In genomic region chr12:68331869-68332725, GRCh38 we compare ENCODE assay signal across 8 cellular contexts. TPM values are rescaled to one million over a fixed set of nuclear protein-coding genes. Genes with fewer than 3 reads are reported as not detected.
DNase-seq lines count a peak whose midpoint lies in the region; ATAC-seq and TF ChIP-seq lines count a peak whose summit lies in the region.

A gene with protein sequence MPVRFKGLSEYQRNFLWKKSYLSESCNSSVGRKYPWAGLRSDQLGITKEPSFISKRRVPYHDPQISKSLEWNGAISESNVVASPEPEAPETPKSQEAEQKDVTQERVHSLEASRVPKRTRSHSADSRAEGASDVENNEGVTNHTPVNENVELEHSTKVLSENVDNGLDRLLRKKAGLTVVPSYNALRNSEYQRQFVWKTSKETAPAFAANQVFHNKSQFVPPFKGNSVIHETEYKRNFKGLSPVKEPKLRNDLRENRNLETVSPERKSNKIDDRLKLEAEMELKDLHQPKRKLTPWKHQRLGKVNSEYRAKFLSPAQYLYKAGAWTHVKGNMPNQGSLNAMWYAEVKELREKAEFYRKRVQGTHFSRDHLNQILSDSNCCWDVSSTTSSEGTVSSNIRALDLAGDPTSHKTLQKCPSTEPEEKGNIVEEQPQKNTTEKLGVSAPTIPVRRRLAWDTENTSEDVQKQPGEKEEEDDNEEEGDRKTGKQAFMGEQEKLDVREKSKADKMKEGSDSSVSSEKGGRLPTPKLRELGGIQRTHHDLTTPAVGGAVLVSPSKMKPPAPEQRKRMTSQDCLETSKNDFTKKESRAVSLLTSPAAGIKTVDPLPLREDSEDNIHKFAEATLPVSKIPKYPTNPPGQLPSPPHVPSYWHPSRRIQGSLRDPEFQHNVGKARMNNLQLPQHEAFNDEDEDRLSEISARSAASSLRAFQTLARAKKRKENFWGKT (minus strand): TSS chr12:68332362. CDS start chr12:68332245, 117 bp downstream.

- H3K4me1 ChIP-seq in effector memory CD4-positive, alpha-beta T cell (ENCODE audit: control insufficient read depth, insufficient read depth, low read length, poor library complexity, severe bottlenecking): peaks cover 14% of the 10 kb centered on the region

- intact Hi-C loops in CD4-positive, alpha-beta T cell (cut with DNase I, micrococcal nuclease): loop anchor here (5.0 kb wide), 3 partner anchors 155 to 1250 kb away; partner anchors contain the start of gene MDM2 (in 1 of the 2)

- H3K36me3 Mint-ChIP-seq in CD4-positive, alpha-beta T cell (ENCODE audit: low read depth): peaks cover 31% of the 10 kb centered on the region

- ATAC-seq in CD4-positive, alpha-beta T cell (ENCODE audit: poor library complexity): peak; percentile 96
- peak; percentile 99 for ATAC-seq in GM19467 (IDR thresholded peaks at IDR 0.05; ENCODE audit: unreplicated experiment)

- peak within 1 kb of the TSS; percentile 77 for H3K4me3 ChIP-seq in effector memory CD4-positive, alpha-beta T cell (ENCODE audit: insufficient read depth, low read depth, low read length, poor library complexity, severe bottlenecking)

- no peaks in the 10 kb centered on the region for H3K9me3 ChIP-seq in CD4-positive, alpha-beta T cell (ENCODE audit: control insufficient read depth, low read length)
- H3K9me3 ChIP-seq in effector memory CD4-positive, alpha-beta T cell (ENCODE audit: control insufficient read depth, low read length): no peaks in the 10 kb centered on the region

- H3K27ac Mint-ChIP-seq in CD4-positive, alpha-beta T cell: peak within 1 kb of the TSS; percentile 84

- H3K27ac ChIP-seq in CD4-positive, alpha-beta T cell (ENCODE audit: low read depth, low read length): peak within 1 kb of the TSS; percentile 30
- peak within 1 kb of the TSS; percentile 55 for H3K27ac ChIP-seq in effector memory CD4-positive, alpha-beta T cell (ENCODE audit: insufficient read depth, low read length, poor library complexity, severe bottlenecking)

- TF ChIP-seq CTCF in CD4-positive, alpha-beta T cell (IDR thresholded peaks at IDR 0.05): no peak

- H3K9me3 Mint-ChIP-seq in CD4-positive, alpha-beta T cell: no peaks in the 10 kb centered on the region

- H3K4me1 Mint-ChIP-seq in CD4-positive, alpha-beta T cell (ENCODE audit: low read depth): peaks cover 59% of the 10 kb centered on the region

- no peaks in the 10 kb centered on the region for H3K27me3 Mint-ChIP-seq in CD4-positive, alpha-beta T cell

- CTCF ChIA-PET in CD4-positive, alpha-beta T cell (lab: Charles Lee): interaction anchor here (0.6 to 1.5 kb wide), 4 partner anchors 12 to 1061 kb away, joined by 3 read pairs; no protein-coding TSS in a partner anchor

- H3K4me3 Mint-ChIP-seq in CD4-positive, alpha-beta T cell: peak within 1 kb of the TSS; percentile 91

- peak; percentile 85 to 94 (median 92) for DNase-seq in CD4-positive, alpha-beta T cell
- DNase-seq in HS-27A (ENCODE audit: low read depth): peak; percentile 93
- DNase-seq in NK-92 (lab: John Stamatoyannopoulos, UW; ENCODE audit: unreplicated experiment): peak; percentile 87
- peak; percentile 88 to 92 for DNase-seq in activated CD8-positive, alpha-beta memory T cell treated with anti-CD3 and anti-CD28 coated beads for 1 hour (ENCODE audit: extremely low read depth in 1 of 2, low read depth in 1 of 2)
- peak; percentile 91 to 96 (median 95) for DNase-seq in effector memory CD4-positive, alpha-beta T cell
- DNase-seq in lung microvascular endothelial cell (ENCODE audit: low read depth in 2 of 2): peak; percentile 97 to 99
- peak; percentile 90 to 95 (median 92) for DNase-seq in stimulated activated CD4-positive, alpha-beta T cell treated with anti-CD3 and anti-CD28 coated beads, TNF-alpha, amount 100 ng/mL, for 48 hours (ENCODE audit: low read depth in 3 of 3)

- no peaks in the 10 kb centered on the region for H3K27me3 ChIP-seq in CD4-positive, alpha-beta T cell (ENCODE audit: control insufficient read depth, insufficient read depth, low read length)
- no peaks in the 10 kb centered on the region for H3K27me3 ChIP-seq in effector memory CD4-positive, alpha-beta T cell (replicated peaks; ENCODE audit: control insufficient read depth, insufficient read depth, low read length, poor library complexity, severe bottlenecking)

- H3K36me3 ChIP-seq in effector memory CD4-positive, alpha-beta T cell (ENCODE audit: control insufficient read depth, insufficient read depth, low read length): peaks cover 8% of the 10 kb centered on the region

- POLR2A ChIA-PET in CD4-positive, alpha-beta T cell (lab: Charles Lee): interaction anchor here (0.6 to 2.2 kb wide), 12 partner anchors 11 to 977 kb away, joined by 3 to 16 read pairs (median 4); partner anchors contain the start of genes MDM2, NUP107, RAP1B and SLC35E3

RNA-seq across cellular contexts. Expression of the gene that starts here (rescaled TPM):
- 10 to 100 TPM; 11.0 to 11.6 TPM for total RNA-seq in CD4-positive, alpha-beta T cell
- total RNA-seq in lung microvascular endothelial cell: 4.4 and 5.6 TPM in 2 replicates

Comparison
In these comparisons a context has a peak if more than half of its experiments do, and no peak if none do; other contexts are left out.
1. Peak in every context shown above with its lines: DNase-seq, ATAC-seq, H3K4me3 ChIP-seq and H3K27ac ChIP-seq.